Comparison of ENCODE assay signal across 8 cellular contexts in genomic region chr2:7430869-7431641, GRCh38.
DNase-seq lines count a peak whose midpoint lies in the region; ATAC-seq and TF ChIP-seq lines count a peak whose summit lies in the region.

No MANE protein-coding gene starts in this region.

- TF ChIP-seq CTCF in esophagus squamous epithelium (IDR thresholded peaks at IDR 0.05) (no peak), neural progenitor cell (IDR thresholded peaks at IDR 0.05) (no peak)

- peak overlapping the region; percentile 75 for H3K4me2 ChIP-seq in neural progenitor cell

- H3F3A ChIP-seq in neural progenitor cell (ENCODE audit: low read depth) = peaks cover 20% of the 10 kb centered on the region

- H3K4me3 Mint-ChIP-seq in activated CD4-positive, alpha-beta T cell treated with anti-CD3 and anti-CD28 coated beads, Interleukin-2, amount 10 ng/mL, durations not matched to agents 7 days and 5 days = peak overlapping the region; percentile 62
- H3K4me3 Mint-ChIP-seq in neural progenitor cell = peak overlapping the region; percentile 57

- TF ChIP-seq POLR2A in esophagus squamous epithelium (IDR thresholded peaks at IDR 0.05) = no peak

- H2AFZ ChIP-seq in neural progenitor cell (replicated peaks) = peak overlapping the region; percentile 84

- H3K9ac ChIP-seq in neural progenitor cell = no peak overlapping the region

- no peaks in the 10 kb centered on the region for H3K79me2 ChIP-seq in neural progenitor cell (ENCODE audit: low read depth)

- H3K27ac Mint-ChIP-seq in activated CD4-positive, alpha-beta T cell treated with anti-CD3 and anti-CD28 coated beads, Interleukin-2, amount 10 ng/mL, durations not matched to agents 7 days and 5 days = peak overlapping the region; percentile 91
- H3K27ac Mint-ChIP-seq in neural progenitor cell = no peak overlapping the region

- peaks cover 4 to 15% (median 6%) of the 10 kb centered on the region in 3 donors for H3K4me1 ChIP-seq in esophagus squamous epithelium
- peaks cover 11% of the 10 kb centered on the region for H3K4me1 ChIP-seq in neural progenitor cell

- H3K36me3 ChIP-seq in esophagus squamous epithelium = no peaks in the 10 kb centered on the region
- no peaks in the 10 kb centered on the region for H3K36me3 ChIP-seq in neural progenitor cell

- DNase-seq in DMS153 treated with DMSO at 0.1 percent for 48 hours (lab: John Stamatoyannopoulos, UW; ENCODE audit: unreplicated experiment) = peak; percentile 49
- DNase-seq in activated CD4-positive, alpha-beta T cell treated with anti-CD3 and anti-CD28 coated beads, Interleukin-2, amount 10 ng/mL, durations not matched to agents 7 days and 5 days = peak; percentile 46
- no peak for DNase-seq in esophagus squamous epithelium (lab: John Stamatoyannopoulos, UW)
- DNase-seq in neural progenitor cell (ENCODE audit: low spot score) = peak; percentile 64
- no peak for DNase-seq in HK-2 (ENCODE audit: unreplicated experiment)
- DNase-seq in COR-L47 (lab: John Stamatoyannopoulos, UW) = no peak

- WGBS in esophagus squamous epithelium, 2 donors = 11 to 13% methylated on average over 9 to 15 of the region's 56 CpGs

- peaks cover 23% of the 10 kb centered on the region for H3K36me3 Mint-ChIP-seq in activated CD4-positive, alpha-beta T cell treated with anti-CD3 and anti-CD28 coated beads, Interleukin-2, amount 10 ng/mL, durations not matched to agents 7 days and 5 days (ENCODE audit: low read depth)
- H3K36me3 Mint-ChIP-seq in neural progenitor cell = peaks cover 10% of the 10 kb centered on the region

- peaks cover 46% of the 10 kb centered on the region for H3K4me1 Mint-ChIP-seq in activated CD4-positive, alpha-beta T cell treated with anti-CD3 and anti-CD28 coated beads, Interleukin-2, amount 10 ng/mL, durations not matched to agents 7 days and 5 days
- peaks cover 30% of the 10 kb centered on the region for H3K4me1 Mint-ChIP-seq in neural progenitor cell

- POLR2A ChIA-PET in activated CD4-positive, alpha-beta T cell treated with anti-CD3 and anti-CD28 coated beads, Interleukin-2, amount 10 ng/mL, durations not matched to agents 7 days and 5 days (lab: Charles Lee) = interaction anchor here (0.6 kb wide), 1 partner anchor 599 kb away, joined by 3 read pairs; no protein-coding TSS in a partner anchor

- H3K27me3 ChIP-seq in esophagus squamous epithelium (peaks cover 0 to 74% (median 5%) of the 10 kb centered on the region in 4 donors), neural progenitor cell (peaks cover 14% of the 10 kb centered on the region)

- H3K27ac ChIP-seq in esophagus squamous epithelium (peak overlapping the region in 3 of 4 donors; percentile 6 to 52 (median 49)), neural progenitor cell (no peak overlapping the region)

- H4K20me1 ChIP-seq in neural progenitor cell (ENCODE audit: low read depth) = no peaks in the 10 kb centered on the region

- H3K4me3 ChIP-seq in esophagus squamous epithelium = peak overlapping the region; percentile 10 to 65 (median 32)
- peak overlapping the region; percentile 40 for H3K4me3 ChIP-seq in neural progenitor cell

- H3K9me3 ChIP-seq in esophagus squamous epithelium (no peaks in the 10 kb centered on the region), neural progenitor cell (ENCODE audit: low read depth) (no peaks in the 10 kb centered on the region)

- peak; percentile 60 for ATAC-seq in HG02938 (IDR thresholded peaks at IDR 0.05; ENCODE audit: unreplicated experiment)
- no peak for ATAC-seq in HG02798 (IDR thresholded peaks at IDR 0.05; ENCODE audit: poor library complexity, unreplicated experiment)

- H3K27me3 Mint-ChIP-seq in activated CD4-positive, alpha-beta T cell treated with anti-CD3 and anti-CD28 coated beads, Interleukin-2, amount 10 ng/mL, durations not matched to agents 7 days and 5 days = peaks cover 3% of the 10 kb centered on the region
- H3K27me3 Mint-ChIP-seq in neural progenitor cell (ENCODE audit: insufficient read depth, low read depth) = peaks cover 4% of the 10 kb centered on the region

- peaks cover 26% of the 10 kb centered on the region for H3K9me3 Mint-ChIP-seq in activated CD4-positive, alpha-beta T cell treated with anti-CD3 and anti-CD28 coated beads, Interleukin-2, amount 10 ng/mL, durations not matched to agents 7 days and 5 days
- H3K9me3 Mint-ChIP-seq in neural progenitor cell = peaks cover 29% of the 10 kb centered on the region

- CTCF ChIA-PET in activated CD4-positive, alpha-beta T cell treated with anti-CD3 and anti-CD28 coated beads, Interleukin-2, amount 10 ng/mL, durations not matched to agents 7 days and 5 days (lab: Charles Lee) = no interaction called here

- intact Hi-C loops in esophagus squamous epithelium (cut with DNase I) = no loop called here

Comparison
In these comparisons a context has a peak if more than half of its experiments do, and no peak if none do; other contexts are left out.
1. DNase-seq: peak in DMS153 treated with DMSO at 0.1 percent for 48 hours (single experiment), activated CD4-positive, alpha-beta T cell treated with anti-CD3 and anti-CD28 coated beads, Interleukin-2, amount 10 ng/mL, durations not matched to agents 7 days and 5 days (single experiment) and neural progenitor cell (single experiment); none in esophagus squamous epithelium (single experiment), HK-2 (single experiment) and COR-L47 (single experiment).